In genomic region chr12:48180857-48181495, GRCh38 we compare ENCODE assay signal across 30 cellular contexts. TPM values are rescaled to one million over a fixed set of nuclear protein-coding genes. Genes with fewer than 3 reads are reported as not detected.
"Had no signal": no experiment of that assay in that cellular context is flagged by ENCODE, and none has a peak within 500 bp of the region (broad histone marks: within the 10 kb centered on the region; RNA-seq: fewer than 3 reads in every experiment).

No MANE protein-coding gene starts in this region.

- H3K9me3 Mint-ChIP-seq: activated CD4-positive, alpha-beta memory T cell treated with anti-CD3 and anti-CD28 coated beads for 36 hours; activated CD4-positive, alpha-beta T cell treated with anti-CD3 and anti-CD28 coated beads, Interleukin-2, amount 10 ng/mL, durations not matched to agents 24 days and 14 days; activated naive CD4-positive, alpha-beta T cell treated with anti-CD3 and anti-CD28 coated beads, Interleukin-2, amount 10 ng/mL, durations not matched to agents 7 days and 5 days; activated naive CD8-positive, alpha-beta T cell treated with anti-CD3 and anti-CD28 coated beads, Interleukin-2, amount 50 U/mL, for 24 hours; activated T-cell treated with anti-CD3 and anti-CD28 coated beads, Interleukin-2, amount 50 U/mL, for 24 hours; natural killer cell had no signal

- H2AFZ ChIP-seq: hepatocyte had no signal

- DNase-seq: activated CD4-positive, alpha-beta memory T cell treated with anti-CD3 and anti-CD28 coated beads for 36 hours; activated CD4-positive, alpha-beta T cell treated with anti-CD3 and anti-CD28 coated beads, Interleukin-2, amount 10 ng/mL, durations not matched to agents 24 days and 14 days; activated CD4-positive, CD25-positive, alpha-beta regulatory T cell treated with anti-CD3 and anti-CD28 coated beads, Interleukin-2, amount 50 U/mL, for 72 hours; activated CD8-positive, alpha-beta memory T cell treated with anti-CD3 and anti-CD28 coated beads, Interleukin-2, amount 50 U/mL, for 48 hours; activated gamma-delta T cell; activated naive CD4-positive, alpha-beta T cell treated with anti-CD3 and anti-CD28 coated beads, Interleukin-2, amount 10 ng/mL, durations not matched to agents 7 days and 5 days; activated naive CD8-positive, alpha-beta T cell treated with anti-CD3 and anti-CD28 coated beads, Interleukin-2, amount 50 U/mL, for 24 hours; activated T-cell treated with anti-CD3 and anti-CD28 coated beads, Interleukin-2, amount 50 U/mL, for 24 hours; amygdala; dermis blood vessel endothelial cell; effector CD8-positive, alpha-beta T cell; left colon; lower lobe of right lung; mesenchymal stem cell; natural killer cell; pancreas; retina; spleen; stimulated activated naive CD4-positive, alpha-beta T cell treated with Interleukin-2 at 50 U/mL for 16 hours; T-helper 2 cell; testis; transverse colon had no signal

- H3K27me3 ChIP-seq: testis, vagina had no signal

- H3K27ac ChIP-seq: breast epithelium, gastroesophageal sphincter, hepatocyte, lower lobe of right lung, pancreas, prostate gland, spleen, testis, transverse colon, vagina had no signal

- H3K79me2 ChIP-seq: hepatocyte had no signal

- H3K36me3 ChIP-seq: breast epithelium, gastroesophageal sphincter, lower lobe of right lung, pancreas, prostate gland, spleen, transverse colon, vagina had no signal

- H3K4me1 ChIP-seq: prostate gland had no signal

- H3K4me3 ChIP-seq: breast epithelium, gastroesophageal sphincter, hepatocyte, lower lobe of right lung, pancreas, prostate gland, spleen, testis, transverse colon, vagina had no signal

- H3K36me3 Mint-ChIP-seq: activated CD4-positive, alpha-beta memory T cell treated with anti-CD3 and anti-CD28 coated beads for 36 hours; activated naive CD4-positive, alpha-beta T cell treated with anti-CD3 and anti-CD28 coated beads, Interleukin-2, amount 10 ng/mL, durations not matched to agents 7 days and 5 days; natural killer cell had no signal

- ATAC-seq: activated naive CD8-positive, alpha-beta T cell treated with anti-CD3 and anti-CD28 coated beads, Interleukin-2, amount 50 U/mL, for 24 hours; gastroesophageal sphincter; left colon; lower lobe of right lung; natural killer cell; pancreas; SK-N-SH treated with all-trans-retinoic acid at 6 μM for 48 hours had no signal

- H3K27ac Mint-ChIP-seq: activated CD4-positive, alpha-beta memory T cell treated with anti-CD3 and anti-CD28 coated beads for 36 hours; activated CD4-positive, alpha-beta T cell treated with anti-CD3 and anti-CD28 coated beads, Interleukin-2, amount 10 ng/mL, durations not matched to agents 24 days and 14 days; activated naive CD4-positive, alpha-beta T cell treated with anti-CD3 and anti-CD28 coated beads, Interleukin-2, amount 10 ng/mL, durations not matched to agents 7 days and 5 days; activated naive CD8-positive, alpha-beta T cell treated with anti-CD3 and anti-CD28 coated beads, Interleukin-2, amount 50 U/mL, for 24 hours; activated T-cell treated with anti-CD3 and anti-CD28 coated beads, Interleukin-2, amount 50 U/mL, for 24 hours; natural killer cell had no signal

- H3K4me3 Mint-ChIP-seq: activated CD4-positive, alpha-beta memory T cell treated with anti-CD3 and anti-CD28 coated beads for 36 hours; activated CD4-positive, alpha-beta T cell treated with anti-CD3 and anti-CD28 coated beads, Interleukin-2, amount 10 ng/mL, durations not matched to agents 24 days and 14 days; activated naive CD4-positive, alpha-beta T cell treated with anti-CD3 and anti-CD28 coated beads, Interleukin-2, amount 10 ng/mL, durations not matched to agents 7 days and 5 days; activated naive CD8-positive, alpha-beta T cell treated with anti-CD3 and anti-CD28 coated beads, Interleukin-2, amount 50 U/mL, for 24 hours; activated T-cell treated with anti-CD3 and anti-CD28 coated beads, Interleukin-2, amount 50 U/mL, for 24 hours had no signal

- H3K9me3 ChIP-seq: breast epithelium, gastroesophageal sphincter, lower lobe of right lung, pancreas, prostate gland, spleen, testis, transverse colon, vagina had no signal

- H3K4me2 ChIP-seq: hepatocyte had no signal

RNA-seq across cellular contexts. Expression of gene CCDC184, which starts 2.5 kb away (rescaled TPM):
- total RNA-seq: dermis blood vessel endothelial cell had no signal

RNA-seq across cellular contexts. Expression of gene OR10AD1, which starts 22.1 kb away (rescaled TPM):
- total RNA-seq: activated CD4-positive, alpha-beta memory T cell treated with anti-CD3 and anti-CD28 coated beads for 36 hours; activated CD4-positive, alpha-beta T cell treated with anti-CD3 and anti-CD28 coated beads, Interleukin-2, amount 10 ng/mL, durations not matched to agents 24 days and 14 days; breast epithelium; dermis blood vessel endothelial cell; epithelial cell of proximal tubule; gastroesophageal sphincter; hepatocyte; left colon; lower lobe of right lung; natural killer cell; pancreas; prostate gland; spleen; testis; transverse colon; vagina had no signal
- polyA plus RNA-seq: keratinocyte, pancreas, spleen had no signal
